In genomic region chr4:111494471-111494870, GRCh38 we compare ENCODE assay signal across 21 cellular contexts.
DNase-seq lines count a peak whose midpoint lies in the region; ATAC-seq and TF ChIP-seq lines count a peak whose summit lies in the region.
"Had no signal": no experiment of that assay in that cellular context is flagged by ENCODE, and none has a peak within 500 bp of the region (broad histone marks: within the 10 kb centered on the region; RNA-seq: fewer than 3 reads in every experiment).

No MANE protein-coding gene starts in this region.

- H4K91ac ChIP-seq in IMR-90 (ENCODE audit: insufficient read depth, low read depth, low read length): no peak overlapping the region; the same call in 1 of the 2 replicates
- H4K91ac ChIP-seq in mesenchymal stem cell (ENCODE audit: low read length): no peak overlapping the region

- no TSS peak for BruUV-seq in IMR-90 (replicated peaks; lab: Mats Ljungman, UMichigan)

- in situ Hi-C loops in IMR-90 (cut with MboI; ENCODE audit: low sequenced_read_pairs): no loop called here

- H2BK20ac ChIP-seq in IMR-90 (ENCODE audit: low read depth, low read length): 0 out of 2 replicates have a peak overlapping the region, but pooled peaks have one; percentile 15

- 0 out of 4 replicates have a peak overlapping the region, but pooled peaks of 1 of the 2 experiments have one; percentile 9 for H4K8ac ChIP-seq in IMR-90 (ENCODE audit: low read depth in 2 of 2, low read length in 2 of 2)
- H4K8ac ChIP-seq in mesenchymal stem cell (ENCODE audit: low read length): no peak overlapping the region

- H2BK120ac ChIP-seq in IMR-90 (ENCODE audit: low read depth, low read length) (no peak overlapping the region), mesenchymal stem cell (ENCODE audit: low read depth, low read length) (no peak overlapping the region)

- H2AFZ ChIP-seq in IMR-90 (replicated peaks; ENCODE audit: low read length, poor library complexity) (no peak overlapping the region), mesenchymal stem cell (ENCODE audit: low read depth, low read length) (no peak overlapping the region)
- H2AFZ ChIP-seq: GM23338 had no signal

- no peaks in the 10 kb centered on the region for H3K79me1 ChIP-seq in IMR-90 (ENCODE audit: low read depth in 1 of 2, low read length in 2 of 2)
- no peaks in the 10 kb centered on the region for H3K79me1 ChIP-seq in mesenchymal stem cell (replicated peaks; ENCODE audit: low read length, poor library complexity, severe bottlenecking)

- H3K9ac ChIP-seq in IMR-90 (ENCODE audit: low read depth, low read length) (no peak overlapping the region), mesenchymal stem cell (ENCODE audit: low read length) (no peak overlapping the region)
- H3K9ac ChIP-seq: BLaER1 had no signal

- H3K4ac ChIP-seq in IMR-90 (ENCODE audit: low read depth, low read length) (peak overlapping the region; percentile 37; the same call in 1 of the 2 replicates), mesenchymal stem cell (ENCODE audit: low read depth in 1 of 2, low read length in 2 of 2) (no peak overlapping the region)

- DNase-seq in AG08395 (ENCODE audit: low spot score) (peak; percentile 5), IMR-90 (peak; percentile 13), cardiac fibroblast (ENCODE audit: low read depth in 2 of 2) (peak; percentile 19 to 55), mesenchymal stem cell (peak; percentile 10), COLO668 (lab: John Stamatoyannopoulos, UW; ENCODE audit: unreplicated experiment) (no peak), kidney glomerular epithelial cell (lab: John Stamatoyannopoulos, UW) (no peak)
- DNase-seq in stimulated activated naive CD4-positive, alpha-beta T cell treated with Interleukin-2 at 50 U/mL for 16 hours (lab: John Stamatoyannopoulos, UW): no peak
- DNase-seq: 8988T; Calu3; CD4-positive, alpha-beta memory T cell; DMS53; HCEC 1CT; NCI-H1417; NCI-H187; NCI-H2107; NCI-H510A treated with DMSO at 0.1 percent for 48 hours; NCI-H774 had no signal

- H3K4me1 ChIP-seq in IMR-90 (ENCODE audit: control insufficient read depth, insufficient read depth, low read length) (no peaks in the 10 kb centered on the region), mesenchymal stem cell (ENCODE audit: control insufficient read depth, insufficient read depth, low read depth, low read length) (no peaks in the 10 kb centered on the region)
- H3K4me1 ChIP-seq: BLaER1 had no signal

- no peaks in the 10 kb centered on the region for H3K36me3 ChIP-seq in IMR-90 (ENCODE audit: control insufficient read depth, insufficient read depth, low read length)
- H3K36me3 ChIP-seq in mesenchymal stem cell (ENCODE audit: control insufficient read depth in 1 of 2, insufficient read depth in 2 of 2, low read depth in 1 of 2, low read length in 2 of 2): no peaks in the 10 kb centered on the region
- H3K36me3 ChIP-seq: BLaER1 had no signal

- no peak overlapping the region for H3K18ac ChIP-seq in IMR-90 (ENCODE audit: low read depth, low read length)
- H3K18ac ChIP-seq in mesenchymal stem cell (ENCODE audit: low read depth in 1 of 2, low read length in 2 of 2): no peak overlapping the region

- no peak for TF ChIP-seq POLR2A in IMR-90 (IDR thresholded peaks at IDR 0.05; ENCODE audit: low read depth, low read length)

- H3K9me3 ChIP-seq in IMR-90 (ENCODE audit: control insufficient read depth, insufficient read depth, low read length) (no peaks in the 10 kb centered on the region), mesenchymal stem cell (ENCODE audit: control insufficient read depth, low read length) (no peaks in the 10 kb centered on the region)
- H3K9me3 ChIP-seq: BLaER1 had no signal

- ATAC-seq in IMR-90 (ENCODE audit: low read depth) (peak; percentile 43), HG03196 (IDR thresholded peaks at IDR 0.05; ENCODE audit: unreplicated experiment) (no peak)
- ATAC-seq: GM23338, Right ventricle myocardium inferior had no signal

- CTCF ChIA-PET in IMR-90 (lab: Yijun Ruan, JAX): interaction anchor here (1.1 kb wide), 1 partner anchor 10 kb away, joined by 3 read pairs; no protein-coding TSS in a partner anchor

- TF ChIP-seq RAD21 in IMR-90 (IDR thresholded peaks at IDR 0.05; ENCODE audit: low read length): no peak

- POLR2A ChIA-PET in IMR-90 (lab: Charles Lee; ENCODE audit: unreplicated experiment): interaction anchor here (0.6 kb wide), 1 partner anchor 103 kb away, joined by 7 read pairs; no protein-coding TSS in a partner anchor

- H3K14ac ChIP-seq in IMR-90 (replicated peaks; ENCODE audit: low read depth, low read length): no peak overlapping the region
- no peak overlapping the region for H3K14ac ChIP-seq in mesenchymal stem cell (ENCODE audit: low read length in 2 of 2)

- WGBS in IMR-90 (ENCODE audit: extremely low coverage in 2 of 2, insufficient read length in 1 of 2), 2 experiments: no CpG with 5 or more reads among the region's 2 CpGs
- WGBS in mesenchymal stem cell: no CpG with 5 or more reads among the region's 2 CpGs

- H2AK9ac ChIP-seq in IMR-90 (replicated peaks; ENCODE audit: low read depth, low read length, poor library complexity): no peak overlapping the region

- H3K27ac ChIP-seq in IMR-90 (ENCODE audit: insufficient read depth, low read length) (no peak overlapping the region), mesenchymal stem cell (ENCODE audit: low read length, poor library complexity, severe bottlenecking) (no peak overlapping the region)
- H3K27ac ChIP-seq: BLaER1 had no signal

- H3K27me3 ChIP-seq in IMR-90 (ENCODE audit: control insufficient read depth, insufficient read depth, low read length): no peaks in the 10 kb centered on the region
- no peaks in the 10 kb centered on the region for H3K27me3 ChIP-seq in mesenchymal stem cell (ENCODE audit: control insufficient read depth in 1 of 2, insufficient read depth in 1 of 2, low read length in 2 of 2)
- H3K27me3 ChIP-seq: BLaER1 had no signal

- H3K56ac ChIP-seq in IMR-90 (ENCODE audit: extremely low read depth, insufficient read depth, low read length): peak overlapping the region; percentile 54; the same call in 1 of the 2 replicates

- H2BK5ac ChIP-seq in IMR-90 (ENCODE audit: low read depth, low read length, poor library complexity, severe bottlenecking) (peak overlapping the region; percentile 72), mesenchymal stem cell (ENCODE audit: low read depth, low read length, poor library complexity, severe bottlenecking) (no peak overlapping the region)

- H2BK12ac ChIP-seq in mesenchymal stem cell (ENCODE audit: low read length in 2 of 2): no peak overlapping the region

- H3K4me3 ChIP-seq in IMR-90 (ENCODE audit: insufficient read depth, low read depth, low read length) (no peak overlapping the region), cardiac fibroblast (replicated peaks in 1 of 2; ENCODE audit: low read depth in 2 of 2, low read length in 2 of 2) (no peak overlapping the region), mesenchymal stem cell (ENCODE audit: insufficient read depth in 1 of 2, low read depth in 1 of 2, low read length in 2 of 2) (no peak overlapping the region)
- H3K4me3 ChIP-seq: BLaER1, GM23338 had no signal

- H2BK15ac ChIP-seq in IMR-90 (ENCODE audit: low read depth, low read length): no peak overlapping the region
- no peak overlapping the region for H2BK15ac ChIP-seq in mesenchymal stem cell (ENCODE audit: low read depth, poor library complexity, severe bottlenecking)

- no peaks in the 10 kb centered on the region for H4K20me1 ChIP-seq in IMR-90 (ENCODE audit: insufficient read depth, low read length)
- H4K20me1 ChIP-seq: BLaER1 had no signal

- H2AK5ac ChIP-seq in IMR-90 (ENCODE audit: low read depth, low read length) (no peak overlapping the region), mesenchymal stem cell (ENCODE audit: low read length, severe bottlenecking) (no peak overlapping the region)

- dilution Hi-C loops in IMR-90 (cut with HindIII; ENCODE audit: low sequenced_read_pairs, unreplicated experiment): no loop called here

- intact Hi-C loops in IMR-90 (cut with micrococcal nuclease): no loop called here

- no peak overlapping the region for H4K5ac ChIP-seq in IMR-90 (ENCODE audit: low read depth, low read length)

- TF ChIP-seq CTCF in IMR-90 (conservative IDR thresholded peaks at IDR 0.05; ENCODE audit: low read depth, low read length) (no peak), cardiac fibroblast (IDR thresholded peaks at IDR 0.05; ENCODE audit: low read depth, low read length) (no peak)

- peak overlapping the region; percentile 56; the same call in 1 of the 2 replicates for H3K4me2 ChIP-seq in IMR-90 (ENCODE audit: low read depth, low read length)
- H3K4me2 ChIP-seq in mesenchymal stem cell (ENCODE audit: low read length, poor library complexity, severe bottlenecking): no peak overlapping the region
- H3K4me2 ChIP-seq: BLaER1, GM23338 had no signal

- no peaks in the 10 kb centered on the region for H3K9me1 ChIP-seq in IMR-90 (ENCODE audit: insufficient read depth, low read length)

- H3K23ac ChIP-seq in IMR-90 (ENCODE audit: low read depth, low read length): no peak overlapping the region
- no peak overlapping the region for H3K23ac ChIP-seq in mesenchymal stem cell (ENCODE audit: low read length in 2 of 2)

TF ChIP-seq in IMR-90, 13 proteins besides CTCF, POLR2A, EP300 and RAD21:
- no peak for TF ChIP-seq BHLHE40 (IDR thresholded peaks at IDR 0.05; ENCODE audit: low read depth, low read length)
- TF ChIP-seq NFE2L2 (IDR thresholded peaks at IDR 0.05; ENCODE audit: low read depth, low read length): no peak
- no peak for TF ChIP-seq CHD1 (IDR thresholded peaks at IDR 0.05; ENCODE audit: low read depth, low read length)
- no peak for TF ChIP-seq RFX5 (IDR thresholded peaks at IDR 0.05; ENCODE audit: low read depth, low read length)
- no peak for TF ChIP-seq SMC3 (IDR thresholded peaks at IDR 0.05; ENCODE audit: low read depth, low read length)
- no peak for TF ChIP-seq MAZ (IDR thresholded peaks at IDR 0.05; ENCODE audit: borderline replicate concordance, low read depth, low read length)
- no peak for TF ChIP-seq MXI1 (IDR thresholded peaks at IDR 0.05; ENCODE audit: borderline replicate concordance, low read depth, low read length)
- TF ChIP-seq, protein P1, sequence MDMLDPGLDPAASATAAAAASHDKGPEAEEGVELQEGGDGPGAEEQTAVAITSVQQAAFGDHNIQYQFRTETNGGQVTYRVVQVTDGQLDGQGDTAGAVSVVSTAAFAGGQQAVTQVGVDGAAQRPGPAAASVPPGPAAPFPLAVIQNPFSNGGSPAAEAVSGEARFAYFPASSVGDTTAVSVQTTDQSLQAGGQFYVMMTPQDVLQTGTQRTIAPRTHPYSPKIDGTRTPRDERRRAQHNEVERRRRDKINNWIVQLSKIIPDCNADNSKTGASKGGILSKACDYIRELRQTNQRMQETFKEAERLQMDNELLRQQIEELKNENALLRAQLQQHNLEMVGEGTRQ (IDR thresholded peaks at IDR 0.05; ENCODE audit: low read depth, low read length): no peak
- no peak for TF ChIP-seq MAFK (IDR thresholded peaks at IDR 0.05; ENCODE audit: low read depth, low read length)

Comparison
In these comparisons a context has a peak if more than half of its experiments do, and no peak if none do; other contexts are left out.
1. DNase-seq: peak in AG08395 (single experiment), IMR-90 (single experiment), cardiac fibroblast (2 of 2) and mesenchymal stem cell (single experiment); none in COLO668 (single experiment), kidney glomerular epithelial cell (single experiment) and stimulated activated naive CD4-positive, alpha-beta T cell treated with Interleukin-2 at 50 U/mL for 16 hours (single experiment).